ENCODE assay signal across 8 cellular contexts in the genomic region with DNA sequence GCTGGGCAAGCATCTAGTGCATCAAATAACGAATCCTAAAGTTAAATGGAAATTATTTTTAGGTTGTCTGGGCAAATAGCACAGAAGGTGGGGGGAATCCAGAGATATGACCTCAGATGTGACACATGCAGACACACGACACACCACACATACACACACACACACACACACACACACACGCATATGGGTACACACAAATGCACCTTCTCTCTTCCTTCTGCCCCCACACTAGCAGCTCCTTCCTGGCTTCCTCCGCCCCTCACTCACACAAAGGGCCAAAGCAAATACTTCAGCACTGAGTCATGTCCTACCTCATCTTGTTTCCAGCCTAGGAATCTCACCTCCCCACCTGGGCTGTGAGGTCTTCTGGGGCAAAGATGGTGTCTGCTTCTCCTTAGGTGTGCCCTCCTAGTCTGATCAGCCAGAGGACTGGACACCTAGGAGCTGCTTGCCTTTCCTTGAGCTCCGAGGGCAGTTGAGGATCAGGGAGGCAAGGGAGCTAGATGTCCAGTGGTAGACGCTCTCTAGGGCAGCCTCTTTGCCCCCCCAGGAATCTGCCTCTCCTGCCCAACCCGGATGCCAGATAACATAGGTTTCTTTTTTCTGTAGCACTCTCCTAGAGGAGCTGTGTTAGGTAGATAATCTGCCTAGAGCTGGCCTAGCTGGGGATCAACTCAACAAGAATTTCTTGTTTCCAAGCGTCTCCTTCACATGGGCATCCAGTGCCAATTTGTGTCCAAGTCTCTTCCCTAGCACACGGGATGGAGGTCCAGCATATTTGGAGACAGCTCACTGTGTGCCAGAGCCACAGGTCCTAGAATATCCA. TPM values are rescaled to one million over a fixed set of nuclear protein-coding genes. Genes with fewer than 3 reads are reported as not detected.
DNase-seq lines count a peak whose midpoint lies in the region; ATAC-seq, FAIRE-seq and TF ChIP-seq lines count a peak whose summit lies in the region.

No MANE protein-coding gene starts in this region.

- no peaks in the 10 kb centered on the region for H3K9me3 Mint-ChIP-seq in T-helper 1 cell treated with Interleukin-12 subunit alpha and Interleukin-12 subunit beta and Interleukin-4 antibody, amounts not matched to agents 30 μg/mL and 1 μg/mL, for 36 hours

- TF ChIP-seq CTCF in epithelial cell of esophagus (IDR thresholded peaks at IDR 0.05; ENCODE audit: insufficient read depth, low read depth, low read length, missing control alignments) (no peak), gastrocnemius medialis (IDR thresholded peaks at IDR 0.05 in 4 of 5, conservative IDR thresholded peaks at IDR 0.05 in 1 of 5) (no peak), D721Med (IDR thresholded peaks at IDR 0.05; ENCODE audit: insufficient read depth, missing control alignments) (no peak)

- DNase-seq in DMS53 (lab: John Stamatoyannopoulos, UW) (peak; percentile 92), epithelial cell of esophagus (ENCODE audit: low read depth) (peak; percentile 86), gastrocnemius medialis (no peak), RKO (ENCODE audit: low spot score) (no peak), D721Med (ENCODE audit: insufficient read length, low spot score) (no peak), dedifferentiated amniotic fluid mesenchymal stem cell (ENCODE audit: extremely low spot score) (no peak)

- H3K4me3 ChIP-seq in epithelial cell of esophagus (ENCODE audit: low read length) (no peak overlapping the region), gastrocnemius medialis (no peak overlapping the region)

- H3K36me3 ChIP-seq in gastrocnemius medialis = no peaks in the 10 kb centered on the region

- peak overlapping the region; percentile 52 for H3K27ac Mint-ChIP-seq in T-helper 1 cell treated with Interleukin-12 subunit alpha and Interleukin-12 subunit beta and Interleukin-4 antibody, amounts not matched to agents 30 μg/mL and 1 μg/mL, for 36 hours

- peaks cover 29 to 41% of the 10 kb centered on the region in 2 donors for H3K4me1 ChIP-seq in gastrocnemius medialis

- in situ Hi-C loops in gastrocnemius medialis (cut with MboI; ENCODE audit: low sequenced_read_pairs in 4 of 4) = loop anchor here in 3 of 4 donors (10.0 to 25.0 kb wide), 2 partner anchors 46 to 99 kb away; partner anchors contain the start of gene CDKN2AIPNL (in 3 of the 3)

- H3K27ac ChIP-seq in gastrocnemius medialis = peak overlapping the region; percentile 79 to 93 (median 85)

- H3K4me1 Mint-ChIP-seq in T-helper 1 cell treated with Interleukin-12 subunit alpha and Interleukin-12 subunit beta and Interleukin-4 antibody, amounts not matched to agents 30 μg/mL and 1 μg/mL, for 36 hours (ENCODE audit: low read depth) = peaks cover 25% of the 10 kb centered on the region

- no peak for TF ChIP-seq POLR2A in gastrocnemius medialis (IDR thresholded peaks at IDR 0.05)

- no peaks in the 10 kb centered on the region for H3K36me3 Mint-ChIP-seq in T-helper 1 cell treated with Interleukin-12 subunit alpha and Interleukin-12 subunit beta and Interleukin-4 antibody, amounts not matched to agents 30 μg/mL and 1 μg/mL, for 36 hours (ENCODE audit: low read depth)

- FAIRE-seq in D721Med (lab: Jason Lieb, UNC) = no peak

- ATAC-seq in gastrocnemius medialis (peak; percentile 2 to 3), GM19463 (IDR thresholded peaks at IDR 0.05; ENCODE audit: unreplicated experiment) (no peak)

- no peaks in the 10 kb centered on the region for H3K27me3 ChIP-seq in gastrocnemius medialis

- no peak overlapping the region for H3K4me3 Mint-ChIP-seq in T-helper 1 cell treated with Interleukin-12 subunit alpha and Interleukin-12 subunit beta and Interleukin-4 antibody, amounts not matched to agents 30 μg/mL and 1 μg/mL, for 36 hours

- H3K27me3 Mint-ChIP-seq in T-helper 1 cell treated with Interleukin-12 subunit alpha and Interleukin-12 subunit beta and Interleukin-4 antibody, amounts not matched to agents 30 μg/mL and 1 μg/mL, for 36 hours (ENCODE audit: low read depth) = no peaks in the 10 kb centered on the region

- H3K9me3 ChIP-seq in gastrocnemius medialis = no peaks in the 10 kb centered on the region

- intact Hi-C loops in gastrocnemius medialis (cut with DNase I; ENCODE audit: low total_unique reads) = loop anchor here (2.0 kb wide), 2 partner anchors 74 to 100 kb away; partner anchors contain the start of gene CDKN2AIPNL

RNA-seq across cellular contexts. Expression of gene JADE2, which starts 14.3 kb away (rescaled TPM):
- total RNA-seq in gastrocnemius medialis = 10 to 100 TPM; 17.3 to 44.5 (median 19.8) TPM

Comparison
In these comparisons a context has a peak if more than half of its experiments do, and no peak if none do; other contexts are left out.
1. DNase-seq: peak in DMS53 (single experiment) and epithelial cell of esophagus (single experiment); none in gastrocnemius medialis (0 of 2), RKO (single experiment), D721Med (single experiment) and dedifferentiated amniotic fluid mesenchymal stem cell (single experiment).